In genomic region chr18:11502368-11502767, GRCh38 we compare ENCODE assay signal across 13 cellular contexts.
"Had no signal": no experiment of that assay in that cellular context is flagged by ENCODE, and none has a peak within 500 bp of the region (broad histone marks: within the 10 kb centered on the region; RNA-seq: fewer than 3 reads in every experiment).

No MANE protein-coding gene starts in this region.

- DNase-seq: activated effector memory CD4-positive, alpha-beta T cell treated with anti-CD3 and anti-CD28 coated beads, Interleukin-2, amount 50 U/mL, for 16 hours; activated naive CD8-positive, alpha-beta T cell treated with anti-CD3 and anti-CD28 coated beads for 36 hours; anterior cingulate cortex; effector memory CD4-positive, alpha-beta T cell; immature natural killer cell; natural killer cell; posterior cingulate gyrus; tibial artery had no signal

- H3K4me1 Mint-ChIP-seq: activated naive CD8-positive, alpha-beta T cell treated with anti-CD3 and anti-CD28 coated beads for 36 hours; immature natural killer cell; natural killer cell; stimulated activated effector memory CD8-positive, alpha-beta T cell treated with anti-CD3 and anti-CD28 coated beads, Interleukin-12 subunit alpha, Interleukin-12 subunit beta, amount 100 ng/mL, for 72 hours had no signal

- H3K27ac ChIP-seq: coronary artery, epithelial cell of prostate, right atrium auricular region, tibial artery had no signal

- H3K36me3 Mint-ChIP-seq: activated naive CD8-positive, alpha-beta T cell treated with anti-CD3 and anti-CD28 coated beads for 36 hours; immature natural killer cell; natural killer cell; stimulated activated effector memory CD8-positive, alpha-beta T cell treated with anti-CD3 and anti-CD28 coated beads, Interleukin-12 subunit alpha, Interleukin-12 subunit beta, amount 100 ng/mL, for 72 hours had no signal

- H3K27me3 ChIP-seq: right atrium auricular region, tibial artery had no signal

- H3K27ac Mint-ChIP-seq: activated naive CD8-positive, alpha-beta T cell treated with anti-CD3 and anti-CD28 coated beads for 36 hours; immature natural killer cell; natural killer cell; stimulated activated effector memory CD8-positive, alpha-beta T cell treated with anti-CD3 and anti-CD28 coated beads, Interleukin-12 subunit alpha, Interleukin-12 subunit beta, amount 100 ng/mL, for 72 hours; T-helper 2 cell treated with Interferon-gamma antibody and Interleukin-4, amounts not matched to agents 5 μg/mL and 100 μg/mL, for 36 hours had no signal

- H3K9me3 ChIP-seq: right atrium auricular region, tibial artery had no signal

- H3K4me1 ChIP-seq: right atrium auricular region had no signal

- H3K9me3 Mint-ChIP-seq: activated naive CD8-positive, alpha-beta T cell treated with anti-CD3 and anti-CD28 coated beads for 36 hours; stimulated activated effector memory CD8-positive, alpha-beta T cell treated with anti-CD3 and anti-CD28 coated beads, Interleukin-12 subunit alpha, Interleukin-12 subunit beta, amount 100 ng/mL, for 72 hours; T-helper 2 cell treated with Interferon-gamma antibody and Interleukin-4, amounts not matched to agents 5 μg/mL and 100 μg/mL, for 36 hours had no signal

- H3K4me3 ChIP-seq: coronary artery, right atrium auricular region, tibial artery had no signal

- H3K4me3 Mint-ChIP-seq: activated naive CD8-positive, alpha-beta T cell treated with anti-CD3 and anti-CD28 coated beads for 36 hours; immature natural killer cell; natural killer cell; stimulated activated effector memory CD8-positive, alpha-beta T cell treated with anti-CD3 and anti-CD28 coated beads, Interleukin-12 subunit alpha, Interleukin-12 subunit beta, amount 100 ng/mL, for 72 hours; T-helper 2 cell treated with Interferon-gamma antibody and Interleukin-4, amounts not matched to agents 5 μg/mL and 100 μg/mL, for 36 hours had no signal

- H3K36me3 ChIP-seq: right atrium auricular region, tibial artery had no signal
